23 cellular contexts compared by ENCODE assay signal in the genomic region with DNA sequence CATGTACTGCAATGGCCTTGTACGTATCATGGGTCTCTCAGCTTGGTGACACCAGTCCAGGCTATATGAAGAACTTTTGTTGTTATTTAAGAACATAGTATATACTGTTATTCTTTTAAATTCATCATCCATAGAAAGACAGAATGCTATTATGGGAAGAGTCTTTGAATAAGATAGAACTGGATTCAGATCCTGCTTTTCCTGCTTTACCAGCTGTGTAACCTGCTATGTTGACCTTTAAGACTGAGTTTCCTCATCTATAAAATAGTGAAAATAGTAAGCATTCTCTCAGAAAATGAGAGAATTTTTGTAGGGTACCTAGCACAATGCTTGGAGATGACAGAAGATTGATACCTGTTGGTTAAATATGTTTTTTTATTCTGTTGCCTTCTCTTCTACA.
A peak's percentile ranks its signal among the peaks of the same experiment; 100 is the strongest.
DNase-seq lines count a peak whose midpoint lies in the region; ATAC-seq, FAIRE-seq and TF ChIP-seq lines count a peak whose summit lies in the region.
"Had no signal": no experiment of that assay in that cellular context is flagged by ENCODE, and none has a peak within 500 bp of the region (broad histone marks: within the 10 kb centered on the region; RNA-seq: fewer than 3 reads in every experiment).

No MANE protein-coding gene starts in this region.

- FAIRE-seq in bronchial epithelial cell (lab: Jason Lieb, UNC) = no peak
- FAIRE-seq: A204.1, H1, HTR-8/SVneo had no signal

- H3K9ac ChIP-seq in PC-3 (ENCODE audit: low read length) = no peak overlapping the region

- H3K36me3 ChIP-seq in PC-3 (ENCODE audit: low read depth, low read length) (no peaks in the 10 kb centered on the region), bronchial epithelial cell (ENCODE audit: control insufficient read depth, insufficient read depth, low read length) (no peaks in the 10 kb centered on the region)
- H3K36me3 ChIP-seq: BE2C had no signal

- H3K4me3 ChIP-seq in PC-3 (ENCODE audit: low read length) (no peak overlapping the region), bronchial epithelial cell (ENCODE audit: low read depth, low read length) (no peak overlapping the region)

- H3K79me2 ChIP-seq in PC-3 (ENCODE audit: low read length) = no peaks in the 10 kb centered on the region

- H3F3A ChIP-seq in PC-3 (ENCODE audit: low read length, unreplicated experiment) = no peaks in the 10 kb centered on the region

- CTCF ChIA-PET in PC-3 (lab: Charles Lee) = no interaction called here

- H3K4me1 ChIP-seq in PC-3 (ENCODE audit: insufficient read depth, low read length) = peaks cover 5% of the 10 kb centered on the region; the same call in 1 of the 2 replicates

- DNase-seq in PC-3 = peak; percentile 53
- DNase-seq in bronchial epithelial cell (ENCODE audit: low read depth) = peak; percentile 34
- DNase-seq in glutamatergic neuron = no peak
- no peak for DNase-seq in type B pancreatic cell (ENCODE audit: extremely low spot score, unreplicated experiment)
- DNase-seq in G401 (ENCODE audit: low spot score) = no peak
- DNase-seq in NCI-H187 treated with DMSO at 0.1 percent for 48 hours (lab: John Stamatoyannopoulos, UW) = no peak
- DNase-seq: ACHN; BE2C; C1 segment of cervical spinal cord; CD4-positive, CD25-positive, alpha-beta regulatory T cell; CD8-positive, alpha-beta memory T cell; COR-L47; DMS 273 treated with DMSO at 0.1 percent for 48 hours; DMS79; GF-D8; H9; KBM-7 had no signal

- no TSS peak for BruUV-seq in PC-3 (replicated peaks; lab: Mats Ljungman, UMichigan)

- H3K36me3 Mint-ChIP-seq in glutamatergic neuron (ENCODE audit: unreplicated experiment) (no peaks in the 10 kb centered on the region), type B pancreatic cell (peaks cover 3% of the 10 kb centered on the region)
- H3K36me3 Mint-ChIP-seq: CD8-positive, alpha-beta memory T cell had no signal

- TF ChIP-seq CTCF in PC-3 (conservative IDR thresholded peaks at IDR 0.05; ENCODE audit: low read depth, low read length) (no peak), bronchial epithelial cell (IDR thresholded peaks at IDR 0.05; ENCODE audit: insufficient read depth, low read length, severe bottlenecking) (no peak), glutamatergic neuron (IDR thresholded peaks at IDR 0.05; ENCODE audit: partially characterized antibody, unreplicated experiment) (no peak), type B pancreatic cell (conservative IDR thresholded peaks at IDR 0.05) (no peak)

- POLR2A ChIA-PET in PC-3 (lab: Charles Lee; ENCODE audit: unreplicated experiment) = no interaction called here

- peaks cover 1% of the 10 kb centered on the region for H3K27me3 Mint-ChIP-seq in glutamatergic neuron (ENCODE audit: unreplicated experiment)
- H3K27me3 Mint-ChIP-seq in type B pancreatic cell = no peaks in the 10 kb centered on the region
- H3K27me3 Mint-ChIP-seq: IgD-negative memory B cell had no signal

- H3K9me2 ChIP-seq in PC-3 (replicated peaks; ENCODE audit: low read length) = no peaks in the 10 kb centered on the region

- H4K20me1 ChIP-seq in PC-3 (ENCODE audit: low read length) = no peaks in the 10 kb centered on the region

- no peaks in the 10 kb centered on the region for H3K9me3 Mint-ChIP-seq in glutamatergic neuron (ENCODE audit: unreplicated experiment)
- H3K9me3 Mint-ChIP-seq in type B pancreatic cell = peaks cover 17% of the 10 kb centered on the region
- H3K9me3 Mint-ChIP-seq: CD4-positive, CD25-positive, alpha-beta regulatory T cell; CD8-positive, alpha-beta memory T cell; H9 had no signal

- no peak overlapping the region for H3K27ac ChIP-seq in PC-3 (ENCODE audit: low read length)
- H3K27ac ChIP-seq: HL-60 had no signal

- H3K9me3 ChIP-seq in PC-3 (ENCODE audit: low read length) = no peaks in the 10 kb centered on the region
- H3K9me3 ChIP-seq: BE2C had no signal

- H3K27ac Mint-ChIP-seq in glutamatergic neuron (ENCODE audit: unreplicated experiment) (peak overlapping the region; percentile 54), type B pancreatic cell (no peak overlapping the region)
- H3K27ac Mint-ChIP-seq: H9, IgD-negative memory B cell had no signal

- in situ Hi-C loops in G401 (cut with HindIII; ENCODE audit: low sequenced_read_pairs) = no loop called here

- H3K4me3 Mint-ChIP-seq in glutamatergic neuron (ENCODE audit: unreplicated experiment) = no peak overlapping the region
- peak overlapping the region; percentile 35 for H3K4me3 Mint-ChIP-seq in type B pancreatic cell
- H3K4me3 Mint-ChIP-seq: CD4-positive, CD25-positive, alpha-beta regulatory T cell; CD8-positive, alpha-beta memory T cell; H9 had no signal

- H3K4me1 Mint-ChIP-seq in glutamatergic neuron (ENCODE audit: low read depth, unreplicated experiment) = peaks cover 7% of the 10 kb centered on the region
- peaks cover 20% of the 10 kb centered on the region for H3K4me1 Mint-ChIP-seq in type B pancreatic cell (ENCODE audit: unreplicated experiment)
- H3K4me1 Mint-ChIP-seq: IgD-negative memory B cell had no signal

- intact Hi-C loops in PC-3 (cut with micrococcal nuclease) = no loop called here

- no peak overlapping the region for H3K4me2 ChIP-seq in PC-3 (ENCODE audit: low read length)

- no peak for ATAC-seq in PC-3
- ATAC-seq in GM19452 (IDR thresholded peaks at IDR 0.05; ENCODE audit: unreplicated experiment) = no peak

- H2AFZ ChIP-seq in PC-3 (ENCODE audit: low read length) = no peak overlapping the region

- H3K27me3 ChIP-seq in PC-3 (ENCODE audit: low read length) = no peaks in the 10 kb centered on the region
- H3K27me3 ChIP-seq in bronchial epithelial cell (ENCODE audit: control insufficient read depth, insufficient read depth, low read length) = no peaks in the 10 kb centered on the region
- H3K27me3 ChIP-seq: BE2C had no signal

Comparison
In these comparisons a context has a peak if more than half of its experiments do, and no peak if none do; other contexts are left out.
1. DNase-seq: peak in PC-3 (single experiment) and bronchial epithelial cell (single experiment); none in glutamatergic neuron (single experiment), type B pancreatic cell (single experiment), G401 (single experiment) and NCI-H187 treated with DMSO at 0.1 percent for 48 hours (single experiment).